19 cellular contexts compared by ENCODE assay signal in genomic region chr7:68249611-68250010, GRCh38.
DNase-seq lines count a peak whose midpoint lies in the region; ATAC-seq, FAIRE-seq and TF ChIP-seq lines count a peak whose summit lies in the region.
"Had no signal": no experiment of that assay in that cellular context is flagged by ENCODE, and none has a peak within 500 bp of the region (broad histone marks: within the 10 kb centered on the region; RNA-seq: fewer than 3 reads in every experiment).

No MANE protein-coding gene starts in this region.

- TF ChIP-seq RAD21 in K562 (CRISPR knock-in tag; conservative IDR thresholded peaks at IDR 0.05 in 1 of 2, IDR thresholded peaks at IDR 0.05 in 1 of 2), result no peak

- CTCF ChIA-PET in K562 (lab: Yijun Ruan, JAX; ENCODE audit: low intra/inter-chr PET ratio), result no interaction called here

- TF ChIP-seq CTCF in D721Med (IDR thresholded peaks at IDR 0.05; ENCODE audit: insufficient read depth, missing control alignments) (no peak), K562 (IDR thresholded peaks at IDR 0.05 in 2 of 3, conservative IDR thresholded peaks at IDR 0.05 in 1 of 3; ENCODE audit: insufficient read depth in 2 of 3, low read depth in 1 of 3, low read length in 3 of 3) (no peak), nephron progenitor cell (IDR thresholded peaks at IDR 0.05) (no peak)

- POLR2A ChIA-PET in K562 (lab: Yijun Ruan, JAX), result no interaction called here

- H3K4me1 ChIP-seq in K562 (replicated peaks in 1 of 2; ENCODE audit: control insufficient read depth in 2 of 2, insufficient read depth in 2 of 2, low read length in 2 of 2), result no peaks in the 10 kb centered on the region
- H3K4me1 ChIP-seq: BLaER1, HAP-1 had no signal

- H3K9me1 ChIP-seq in K562 (ENCODE audit: control insufficient read depth, insufficient read depth, low read length), result no peaks in the 10 kb centered on the region

- no peak for ATAC-seq in K562
- ATAC-seq in GM21367 (IDR thresholded peaks at IDR 0.05; ENCODE audit: unreplicated experiment), result no peak
- no peak for ATAC-seq in GM19397 (IDR thresholded peaks at IDR 0.05; ENCODE audit: unreplicated experiment)

- no peak overlapping the region for H3K9ac ChIP-seq in K562 (ENCODE audit: insufficient read depth in 1 of 2, low read depth in 2 of 2, low read length in 2 of 2)
- H3K9ac ChIP-seq: BLaER1 had no signal

- H4K20me1 ChIP-seq in K562 (replicated peaks; ENCODE audit: control insufficient read depth, insufficient read depth, low read length), result no peaks in the 10 kb centered on the region
- H4K20me1 ChIP-seq: BLaER1 had no signal

- H3K4me2 ChIP-seq in K562 (ENCODE audit: insufficient read depth, low read length), result no peak overlapping the region
- H3K4me2 ChIP-seq: BLaER1 had no signal

- no peak overlapping the region for H3K4me3 Mint-ChIP-seq in nephron progenitor cell
- H3K4me3 Mint-ChIP-seq: CD14-positive monocyte, IgD-negative memory B cell had no signal

- no TSS peak for BruUV-seq in K562 (replicated peaks; lab: Mats Ljungman, UMichigan)

- no peak overlapping the region for H2AFZ ChIP-seq in K562 (ENCODE audit: low read depth, low read length)

- peaks cover 23% of the 10 kb centered on the region for H3K27me3 Mint-ChIP-seq in nephron progenitor cell (ENCODE audit: low read depth, poor library complexity)
- H3K27me3 Mint-ChIP-seq: CD4-positive, alpha-beta memory T cell; IgD-negative memory B cell had no signal

- H3K79me2 ChIP-seq in K562 (ENCODE audit: control insufficient read depth, insufficient read depth, low read length), result no peaks in the 10 kb centered on the region

- FAIRE-seq in D721Med (lab: Jason Lieb, UNC) (peak; percentile 60), K562 (lab: Jason Lieb, UNC) (no peak)
- FAIRE-seq: GM19239 had no signal

- no peaks in the 10 kb centered on the region for H3K27me3 ChIP-seq in K562 (ENCODE audit: control insufficient read depth in 2 of 2, insufficient read depth in 2 of 2, low read length in 2 of 2)
- H3K27me3 ChIP-seq: BLaER1 had no signal

- TF ChIP-seq POLR2A in K562 (conservative IDR thresholded peaks at IDR 0.05), result no peak

- no peak overlapping the region for H3K4me3 ChIP-seq in K562
- H3K4me3 ChIP-seq: BLaER1, HAP-1 had no signal

- DNase-seq in D721Med (ENCODE audit: insufficient read length, low spot score) (no peak), LHCN-M2 (ENCODE audit: low read depth) (peak; percentile 8), K562 (ENCODE audit: extremely low read depth in 1 of 4, low spot score in 3 of 4) (no peak), nephron progenitor cell (no peak), germinal center (ENCODE audit: low spot score) (no peak)
- DNase-seq: 8988T; CD4-positive, alpha-beta memory T cell; DMS79 treated with DMSO at 0.1 percent for 48 hours; GF-D8; GOT3; KG1 had no signal

- H3K27ac Mint-ChIP-seq in nephron progenitor cell, result peak overlapping the region; percentile 46
- H3K27ac Mint-ChIP-seq: CD14-positive monocyte; CD4-positive, alpha-beta memory T cell; IgD-negative memory B cell had no signal

- in situ Hi-C loops in K562 (cut with MboI), result no loop called here

- no peaks in the 10 kb centered on the region for H3K36me3 Mint-ChIP-seq in nephron progenitor cell (ENCODE audit: low read depth)
- H3K36me3 Mint-ChIP-seq: CD14-positive monocyte; CD4-positive, alpha-beta memory T cell; IgD-negative memory B cell had no signal

- WGBS in K562 (ENCODE audit: insufficient coverage, low coverage, missing lambda C conversion rate), result 0% methylated on average over 1 of the region's 1 CpG

- peaks cover 25% of the 10 kb centered on the region for H3K9me3 Mint-ChIP-seq in nephron progenitor cell

- no peaks in the 10 kb centered on the region for H3K9me3 ChIP-seq in K562 (replicated peaks; ENCODE audit: control insufficient read depth, insufficient read depth, low read depth, low read length)
- H3K9me3 ChIP-seq: HAP-1 had no signal

- no peak overlapping the region for H3K27ac ChIP-seq in K562 (ENCODE audit: extremely low read depth, low read depth, low read length)
- H3K27ac ChIP-seq: BLaER1, HL-60 had no signal

- H3K36me3 ChIP-seq in K562 (ENCODE audit: control insufficient read depth, insufficient read depth, low read length), result no peaks in the 10 kb centered on the region
- H3K36me3 ChIP-seq: BLaER1, HAP-1 had no signal

- intact Hi-C loops in K562 (cut with micrococcal nuclease), result no loop called here

- no peak for TF ChIP-seq EP300 in K562 (IDR thresholded peaks at IDR 0.05; ENCODE audit: low read length)

- H3K4me1 Mint-ChIP-seq in nephron progenitor cell, result peaks cover 32% of the 10 kb centered on the region
- H3K4me1 Mint-ChIP-seq: CD14-positive monocyte, IgD-negative memory B cell had no signal

TF ChIP-seq in K562, 482 proteins besides CTCF, POLR2A, EP300 and RAD21 (continues in another document):
- TF ChIP-seq KAT7 (CRISPR knock-in tag; IDR thresholded peaks at IDR 0.05; ENCODE audit: borderline replicate concordance) (no peak), IRF1 (CRISPR knock-in tag; IDR thresholded peaks at IDR 0.05; ENCODE audit: borderline replicate concordance) (no peak), ZFPM2 (CRISPR knock-in tag; IDR thresholded peaks at IDR 0.05) (no peak), MEF2A (IDR thresholded peaks at IDR 0.05; ENCODE audit: control insufficient read depth, low read depth, low read length) (no peak), ZNF24 (IDR thresholded peaks at IDR 0.05) (peak; percentile 93), SLC30A9 (CRISPR knock-in tag; IDR thresholded peaks at IDR 0.05) (no peak), ZNF592 (IDR thresholded peaks at IDR 0.05) (no peak), ZNF277 (CRISPR knock-in tag; IDR thresholded peaks at IDR 0.05; ENCODE audit: borderline replicate concordance) (no peak), ZNF785 (CRISPR knock-in tag; IDR thresholded peaks at IDR 0.05) (no peak), SP2 (IDR thresholded peaks at IDR 0.05; ENCODE audit: extremely low read depth, low read depth, low read length, poor library complexity, severe bottlenecking) (no peak), RNF219 (CRISPR knock-in tag; IDR thresholded peaks at IDR 0.05) (no peak)
